ENCODE assay signal across 11 cellular contexts in the genomic region with DNA sequence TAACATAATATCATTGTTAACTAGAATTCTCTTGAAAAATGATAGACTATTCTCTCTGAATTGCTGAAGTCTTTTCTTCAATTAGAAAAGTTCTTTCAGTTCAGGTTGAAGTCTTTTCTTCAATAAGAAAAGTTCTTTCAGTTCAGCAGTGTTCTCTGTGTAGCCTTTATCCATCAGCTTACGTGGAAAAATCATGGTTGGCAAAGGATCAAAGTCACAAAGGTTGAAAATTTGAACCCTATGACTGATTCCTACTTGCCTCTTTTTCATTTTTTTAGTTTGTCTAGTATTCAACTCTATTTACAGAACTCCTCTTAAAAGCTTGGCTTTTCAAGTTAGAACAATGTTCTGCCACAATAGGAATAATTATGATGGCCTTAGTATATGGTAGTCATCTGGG. TPM values are rescaled to one million over a fixed set of nuclear protein-coding genes. Genes with fewer than 3 reads are reported as not detected.
"Had no signal": no experiment of that assay in that cellular context is flagged by ENCODE, and none has a peak within 500 bp of the region (broad histone marks: within the 10 kb centered on the region; RNA-seq: fewer than 3 reads in every experiment).

No MANE protein-coding gene starts in this region.

- H3K4me2 ChIP-seq: GM23338 had no signal

- H3K4me3 ChIP-seq: GM23248, GM23338, HAP-1 had no signal

- H3K4me1 ChIP-seq: HAP-1 had no signal

- H3K9me3 ChIP-seq: HAP-1 had no signal

- DNase-seq: GM23248, GOT3, H7, H9, HCEC 1CT, HFFc6 had no signal

- H2AFZ ChIP-seq: GM23248, GM23338 had no signal

- H3K9ac ChIP-seq: GM23248 had no signal

- H3K27ac ChIP-seq: GM23248 had no signal

- H3K36me3 ChIP-seq: HAP-1 had no signal

- FAIRE-seq: H1, H54 had no signal

- ATAC-seq: GM23338, HCT116 had no signal

RNA-seq across cellular contexts. Expression of gene CAVIN2, which starts 25.8 kb away (rescaled TPM):
- total RNA-seq: H1, H9 had no signal
